Comparison of ENCODE assay signal across 8 cellular contexts in genomic region chr3:192915724-192916123, GRCh38. TPM values are rescaled to one million over a fixed set of nuclear protein-coding genes. Genes with fewer than 3 reads are reported as not detected.
DNase-seq lines count a peak whose midpoint lies in the region; ATAC-seq and TF ChIP-seq lines count a peak whose summit lies in the region.

No MANE protein-coding gene starts in this region.

- no peak for TF ChIP-seq EP300 in suprapubic skin (IDR thresholded peaks at IDR 0.05)

- H3K4me1 ChIP-seq in cardiac muscle cell (ENCODE audit: low read depth), result no peaks in the 10 kb centered on the region
- H3K4me1 ChIP-seq in right atrium auricular region, result peaks cover 0 to 17% of the 10 kb centered on the region in 2 donors
- H3K4me1 ChIP-seq in iPS DF 6.9 (ENCODE audit: control insufficient read depth, insufficient read depth, low read length), result peaks cover 5% of the 10 kb centered on the region; the same call in 1 of the 2 replicates
- H3K4me1 ChIP-seq in suprapubic skin, result peaks cover 18% of the 10 kb centered on the region

- peak overlapping the region; percentile 86; the same call in 1 of the 2 replicates for H3K27ac Mint-ChIP-seq in WTC11

- no peaks in the 10 kb centered on the region for H3K9me3 Mint-ChIP-seq in WTC11

- H3K27ac ChIP-seq in cardiac muscle cell (no peak overlapping the region), right atrium auricular region (no peak overlapping the region), iPS DF 6.9 (ENCODE audit: low read length) (no peak overlapping the region), suprapubic skin (no peak overlapping the region)

- peak overlapping the region; percentile 100 for H3K4me3 Mint-ChIP-seq in WTC11

- H3K36me3 Mint-ChIP-seq in WTC11, result no peaks in the 10 kb centered on the region

- H3K36me3 ChIP-seq in cardiac muscle cell, result no peaks in the 10 kb centered on the region
- no peaks in the 10 kb centered on the region for H3K36me3 ChIP-seq in right atrium auricular region
- H3K36me3 ChIP-seq in iPS DF 6.9 (ENCODE audit: control insufficient read depth, insufficient read depth, low read length), result no peaks in the 10 kb centered on the region
- no peaks in the 10 kb centered on the region for H3K36me3 ChIP-seq in suprapubic skin

- TF ChIP-seq POLR2A in suprapubic skin (IDR thresholded peaks at IDR 0.05), result no peak

- CTCF ChIA-PET in WTC11 (lab: Charles Lee), result interaction anchor here (0.8 to 4.4 kb wide), 17 partner anchors 8 to 214 kb away, joined by 3 to 30 read pairs (median 4); no protein-coding TSS in a partner anchor

- TF ChIP-seq CTCF in cardiac muscle cell (IDR thresholded peaks at IDR 0.05; ENCODE audit: low read depth, low read length) (no peak), right atrium auricular region (IDR thresholded peaks at IDR 0.05) (no peak), WTC11 (IDR thresholded peaks at IDR 0.05) (no peak), suprapubic skin (IDR thresholded peaks at IDR 0.05) (no peak)

- H3K27me3 Mint-ChIP-seq in WTC11 (ENCODE audit: low read depth), result peaks cover 2% of the 10 kb centered on the region; the same call in 1 of the 2 replicates

- H3K4me3 ChIP-seq in cardiac muscle cell (peak overlapping the region; percentile 80), right atrium auricular region (peak overlapping the region in 1 of 2 donors; percentile 82), iPS DF 6.9 (ENCODE audit: low read length) (peak overlapping the region; percentile 7; the same call in 1 of the 2 replicates), suprapubic skin (peak overlapping the region; percentile 88)

- H3K27me3 ChIP-seq in cardiac muscle cell, result peaks cover 43% of the 10 kb centered on the region
- H3K27me3 ChIP-seq in right atrium auricular region, result no peaks in the 10 kb centered on the region
- no peaks in the 10 kb centered on the region for H3K27me3 ChIP-seq in iPS DF 6.9 (ENCODE audit: control insufficient read depth, insufficient read depth, low read length)
- H3K27me3 ChIP-seq in suprapubic skin, result no peaks in the 10 kb centered on the region

- POLR2A ChIA-PET in WTC11 (lab: Charles Lee), result interaction anchor here (0.5 to 1.2 kb wide), 2 partner anchors 103 to 1763 kb away, joined by 3 to 4 read pairs; no protein-coding TSS in a partner anchor

- ATAC-seq in WTC11, result no peak
- ATAC-seq in HG03039 (IDR thresholded peaks at IDR 0.05; ENCODE audit: unreplicated experiment), result no peak

- no peak for DNase-seq in cardiac muscle cell (ENCODE audit: low read depth in 1 of 2, low spot score in 1 of 2)
- no peak for DNase-seq in right atrium auricular region (ENCODE audit: low spot score)
- DNase-seq in WTC11 (ENCODE audit: low spot score), result no peak
- no peak for DNase-seq in iPS DF 6.9 (ENCODE audit: low read depth, low spot score)
- no peak for DNase-seq in suprapubic skin (ENCODE audit: low spot score in 2 of 2)
- DNase-seq in activated CD4-positive, alpha-beta T cell treated with anti-CD3 and anti-CD28 coated beads, Interleukin-2, amount 50 U/mL, for 1 hour, result no peak
- no peak for DNase-seq in DMS153 treated with DMSO at 0.1 percent for 48 hours (lab: John Stamatoyannopoulos, UW; ENCODE audit: unreplicated experiment)

- H3K9me3 ChIP-seq in cardiac muscle cell (ENCODE audit: low read depth) (no peaks in the 10 kb centered on the region), right atrium auricular region (no peaks in the 10 kb centered on the region), iPS DF 6.9 (ENCODE audit: control insufficient read depth, insufficient read depth, low read length) (no peaks in the 10 kb centered on the region), suprapubic skin (no peaks in the 10 kb centered on the region)

- no CpG with 5 or more reads among the region's 2 CpGs for WGBS in iPS DF 6.9 (ENCODE audit: insufficient coverage, insufficient read length)
- WGBS in suprapubic skin, result 64% methylated on average over 2 of the region's 2 CpGs

- H3K4me1 Mint-ChIP-seq in WTC11, result peaks cover 64% of the 10 kb centered on the region

TF ChIP-seq in WTC11, 78 proteins besides CTCF, POLR2A, EP300 and RAD21:
- no peak for TF ChIP-seq ZNF671 (CRISPR knock-in tag; IDR thresholded peaks at IDR 0.05)
- no peak for TF ChIP-seq HMGA2 (CRISPR knock-in tag; IDR thresholded peaks at IDR 0.05)
- no peak for TF ChIP-seq TEAD1 (CRISPR knock-in tag; IDR thresholded peaks at IDR 0.05)
- no peak for TF ChIP-seq E2F4 (CRISPR knock-in tag; IDR thresholded peaks at IDR 0.05; ENCODE audit: borderline replicate concordance, low read depth)
- no peak for TF ChIP-seq TCF7 (CRISPR knock-in tag; IDR thresholded peaks at IDR 0.05; ENCODE audit: low read depth)
- TF ChIP-seq MLX (CRISPR knock-in tag; IDR thresholded peaks at IDR 0.05), result no peak
- TF ChIP-seq MAX (CRISPR knock-in tag; IDR thresholded peaks at IDR 0.05), result no peak
- TF ChIP-seq MYBL2 (CRISPR knock-in tag; IDR thresholded peaks at IDR 0.05), result no peak
- no peak for TF ChIP-seq ZMAT4 (CRISPR knock-in tag; IDR thresholded peaks at IDR 0.05)
- TF ChIP-seq ZSCAN18 (CRISPR knock-in tag; IDR thresholded peaks at IDR 0.05), result no peak
- TF ChIP-seq CDX4 (CRISPR knock-in tag; IDR thresholded peaks at IDR 0.05; ENCODE audit: borderline replicate concordance), result no peak
- no peak for TF ChIP-seq GTF2I (CRISPR knock-in tag; conservative IDR thresholded peaks at IDR 0.05)
TF ChIP-seq in WTC11: peak in this region for 0.

RNA-seq across cellular contexts. Expression of gene MB21D2, which starts 1.9 kb away (rescaled TPM):
- 4.0 and 6.7 TPM in 2 replicates for total RNA-seq in cardiac muscle cell
- 2.1 and 5.2 TPM in 2 replicates for polyA plus RNA-seq in cardiac muscle cell
- total RNA-seq in right atrium auricular region, result 1 to 10 TPM; 3.7 to 5.9 TPM
- total RNA-seq in WTC11 (2021), result 14.0 to 19.7 TPM (median 15.5 TPM) in 3 replicates
- total RNA-seq in suprapubic skin, result 10 to 100 TPM in 3 of 4 donors, 1 to 10 TPM in 1; 9.2 to 12.2 (median 10.7) TPM
